In genomic region chr5:157460921-157461792, GRCh38 we compare ENCODE assay signal across 16 cellular contexts. TPM values are rescaled to one million over a fixed set of nuclear protein-coding genes. Genes with fewer than 3 reads are reported as not detected.
DNase-seq lines count a peak whose midpoint lies in the region; ATAC-seq and TF ChIP-seq lines count a peak whose summit lies in the region.
"Had no signal": no experiment of that assay in that cellular context is flagged by ENCODE, and none has a peak within 500 bp of the region (broad histone marks: within the 10 kb centered on the region; RNA-seq: fewer than 3 reads in every experiment).

No MANE protein-coding gene starts in this region.

- H3K4me3 Mint-ChIP-seq in T-helper 17 cell (peak overlapping the region; percentile 86), osteocyte (ENCODE audit: unreplicated experiment) (peak overlapping the region; percentile 69)

- H3K36me3 Mint-ChIP-seq in T-helper 17 cell (ENCODE audit: low read depth) (peaks cover 4% of the 10 kb centered on the region), osteocyte (ENCODE audit: unreplicated experiment) (no peaks in the 10 kb centered on the region)

- peaks cover 11 to 14% of the 10 kb centered on the region in 2 experiments; a peak in 3 of 4 replicates for H3K4me1 ChIP-seq in SK-N-SH (ENCODE audit: control insufficient read depth in 1 of 2, insufficient read depth in 2 of 2, low read depth in 1 of 2, low read length in 1 of 2)

- H3K9me3 Mint-ChIP-seq in osteocyte (ENCODE audit: unreplicated experiment): no peaks in the 10 kb centered on the region

- H3K4me1 Mint-ChIP-seq in T-helper 17 cell (peaks cover 27% of the 10 kb centered on the region), osteocyte (ENCODE audit: unreplicated experiment) (peaks cover 32% of the 10 kb centered on the region)

- H3K27me3 Mint-ChIP-seq in T-helper 17 cell (peaks cover 8% of the 10 kb centered on the region), osteocyte (ENCODE audit: unreplicated experiment) (no peaks in the 10 kb centered on the region)

- H4K20me1 ChIP-seq in SK-N-SH (ENCODE audit: insufficient read depth): no peaks in the 10 kb centered on the region

- peak overlapping the region; percentile 94 for H3K4me2 ChIP-seq in SK-N-SH

- TF ChIP-seq CTCF in SK-N-SH (IDR thresholded peaks at IDR 0.05) (no peak), epithelial cell of esophagus (IDR thresholded peaks at IDR 0.05; ENCODE audit: insufficient read depth, low read depth, low read length, missing control alignments) (no peak), osteocyte (IDR thresholded peaks at IDR 0.05) (no peak)

- H3K9me3 ChIP-seq in SK-N-SH (no peaks in the 10 kb centered on the region), T-helper 17 cell (ENCODE audit: control insufficient read depth, low read length, poor library complexity, severe bottlenecking) (no peaks in the 10 kb centered on the region)
- H3K9me3 ChIP-seq: ascending aorta, SJSA1, thoracic aorta had no signal

- POLR2A ChIA-PET in SK-N-SH (lab: Yijun Ruan, JAX): interaction anchor here (0.6 kb wide), 1 partner anchor 950 kb away, joined by 3 read pairs; no protein-coding TSS in a partner anchor

- peak overlapping the region; percentile 62 to 65; a peak in 2 of 4 replicates for H3K4me3 ChIP-seq in SK-N-SH (ENCODE audit: low read depth in 2 of 2, low read length in 1 of 2)
- peak overlapping the region; percentile 75 for H3K4me3 ChIP-seq in epithelial cell of esophagus (ENCODE audit: low read length)

- DNase-seq in SK-N-SH: no peak
- no peak for DNase-seq in T-helper 17 cell
- DNase-seq in epithelial cell of esophagus (ENCODE audit: low read depth): peak; percentile 94
- no peak for DNase-seq in osteocyte (ENCODE audit: extremely low spot score, unreplicated experiment)
- no peak for DNase-seq in effector CD8-positive, alpha-beta T cell (lab: John Stamatoyannopoulos, UW)
- no peak for DNase-seq in left ventricle myocardium superior
- no peak for DNase-seq in hippocampal formation (lab: John Stamatoyannopoulos, UW)
- DNase-seq: 8988T; activated CD4-positive, alpha-beta T cell treated with anti-CD3 and anti-CD28 coated beads, Interleukin-2, amount 50 U/mL, for 1 hour; HCEC 1CT; stimulated activated CD4-positive, alpha-beta T cell treated with anti-CD3 and anti-CD28 coated beads, Interleukin-2, amount 100 ng/mL, for 48 hours had no signal

- peaks cover 20% of the 10 kb centered on the region for H3F3A ChIP-seq in SK-N-SH (replicated peaks; ENCODE audit: insufficient read depth)

- no peak for TF ChIP-seq EP300 in SK-N-SH (IDR thresholded peaks at IDR 0.05; ENCODE audit: borderline replicate concordance in 1 of 2, low read depth in 1 of 2, low read length in 1 of 2)

- H2AFZ ChIP-seq in SK-N-SH (ENCODE audit: low read depth): no peak overlapping the region; the same call in 1 of the 2 replicates

- peaks cover 13% of the 10 kb centered on the region for H3K79me2 ChIP-seq in SK-N-SH (ENCODE audit: insufficient read depth)

- ATAC-seq in SK-N-SH treated with all-trans-retinoic acid at 6 μM for 48 hours (no peak), T-helper 17 cell (no peak), left ventricle myocardium superior (no peak)

- H3K27ac Mint-ChIP-seq in T-helper 17 cell (peak overlapping the region; percentile 68), osteocyte (ENCODE audit: unreplicated experiment) (no peak overlapping the region)

- CTCF ChIA-PET in SK-N-SH (lab: Yijun Ruan, JAX): interaction anchor here (1.0 to 5.4 kb wide), 8 partner anchors 8 to 282 kb away, joined by 3 to 32 read pairs (median 6); no protein-coding TSS in a partner anchor

- H3K9ac ChIP-seq in SK-N-SH: peak overlapping the region; percentile 66; the same call in 1 of the 2 replicates

- H3K27me3 ChIP-seq in SK-N-SH (ENCODE audit: insufficient read depth): no peaks in the 10 kb centered on the region
- H3K27me3 ChIP-seq: ascending aorta had no signal

- no peak overlapping the region for H3K27ac ChIP-seq in SK-N-SH (ENCODE audit: low read depth in 2 of 2, low read length in 1 of 2)
- H3K27ac ChIP-seq: ascending aorta, SJSA1, thoracic aorta had no signal

- H3K36me3 ChIP-seq in SK-N-SH (replicated peaks in 1 of 2; ENCODE audit: control insufficient read depth in 1 of 2, insufficient read depth in 2 of 2, low read length in 1 of 2): no peaks in the 10 kb centered on the region
- H3K36me3 ChIP-seq: ascending aorta, SJSA1, thoracic aorta had no signal

- H3K9me2 ChIP-seq in SK-N-SH: no peaks in the 10 kb centered on the region

- WGBS in SK-N-SH (ENCODE audit: low lambda C conversion rate): 93% methylated on average over 2 of the region's 4 CpGs

- TF ChIP-seq RAD21 in SK-N-SH (IDR thresholded peaks at IDR 0.05; ENCODE audit: low read length): no peak

- intact Hi-C loops in left ventricle myocardium superior (cut with micrococcal nuclease): no loop called here

TF ChIP-seq in SK-N-SH, 30 proteins besides CTCF, POLR2A, EP300 and RAD21 (continues in another document):
- TF ChIP-seq ZBTB33 (IDR thresholded peaks at IDR 0.05; ENCODE audit: borderline replicate concordance, low read depth) (no peak), EZH2phosphoT487 (IDR thresholded peaks at IDR 0.05; ENCODE audit: borderline replicate concordance, low read depth) (no peak), ELF1 (IDR thresholded peaks at IDR 0.05) (no peak), GATA2 (CRISPR knock-in tag; IDR thresholded peaks at IDR 0.05) (no peak), CHD2 (IDR thresholded peaks at IDR 0.05; ENCODE audit: low read length, partially characterized antibody) (no peak), FOSL2 (IDR thresholded peaks at IDR 0.05; ENCODE audit: borderline replicate concordance, low read depth) (no peak), RXRA (IDR thresholded peaks at IDR 0.05; ENCODE audit: borderline replicate concordance, low read depth) (no peak)

TF ChIP-seq in SK-N-SH treated with all-trans-retinoic acid at 6 μM for 48 hours, 23 proteins besides CTCF, POLR2A, EP300 and RAD21:
- TF ChIP-seq ZFP3 (CRISPR knock-in tag; IDR thresholded peaks at IDR 0.05): no peak
- TF ChIP-seq ISL1 (CRISPR knock-in tag; IDR thresholded peaks at IDR 0.05): no peak
- no peak for TF ChIP-seq TSHZ2 (CRISPR knock-in tag; IDR thresholded peaks at IDR 0.05)
- TF ChIP-seq SNAI2 (CRISPR knock-in tag; IDR thresholded peaks at IDR 0.05): no peak
- no peak for TF ChIP-seq GLIS3 (CRISPR knock-in tag; IDR thresholded peaks at IDR 0.05)
- TF ChIP-seq ZFP30 (CRISPR knock-in tag; IDR thresholded peaks at IDR 0.05): no peak
TF ChIP-seq in SK-N-SH treated with all-trans-retinoic acid at 6 μM for 48 hours: peak in this region for 0.

RNA-seq across cellular contexts. Expression of gene NIPAL4, which starts 1.1 kb away (rescaled TPM):
- 2.3 and 2.6 TPM in 2 replicates for polyA plus RNA-seq in SK-N-SH (2012; rRNA removed)
- 2.3 and 2.8 TPM in 2 replicates for polyA plus RNA-seq in SK-N-SH (2012; cell fraction: cytosol; rRNA removed)
- polyA plus RNA-seq in SK-N-SH (2012; cell fraction: nucleus; rRNA removed): 2.6 and 4.7 TPM in 2 replicates
- total RNA-seq in T-helper 17 cell (1 to 10 TPM; 1.5 to 2.3 TPM), osteocyte (2.3 and 2.4 TPM in 2 replicates), left ventricle myocardium superior (not detected)
- total RNA-seq: ascending aorta, HepG2 had no signal
- polyA plus RNA-seq: HepG2 had no signal
